Comparison of ENCODE assay signal across 1 cellular context in the genomic region with DNA sequence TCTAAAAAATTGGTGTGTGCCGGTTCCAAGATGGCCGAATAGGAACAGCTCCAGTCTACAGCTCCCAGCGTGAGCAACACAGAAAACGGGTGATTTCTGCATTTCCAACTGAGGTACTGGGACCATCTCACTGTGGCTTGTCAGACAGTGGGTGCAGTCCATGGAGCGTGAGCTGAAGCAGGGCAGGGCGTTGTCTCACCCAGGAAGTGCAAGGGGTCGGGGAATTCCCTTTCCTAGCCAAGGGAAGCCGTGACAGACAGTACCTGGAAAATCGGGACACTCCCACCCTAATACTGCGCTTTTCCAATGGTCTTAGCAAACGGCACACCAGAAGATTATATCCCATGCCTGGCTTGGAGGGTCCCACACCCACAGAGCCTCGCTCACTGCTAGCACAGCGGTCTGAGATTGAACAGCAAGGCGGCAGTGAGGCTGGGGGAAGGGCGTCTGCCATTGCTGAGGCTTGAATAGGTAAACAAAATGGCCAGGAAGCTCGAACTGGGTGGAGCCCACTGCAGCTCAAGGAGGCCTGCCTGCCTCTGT. TPM values are rescaled to one million over a fixed set of nuclear protein-coding genes. Genes with fewer than 3 reads are reported as not detected.
"Had no signal": no experiment of that assay in that cellular context is flagged by ENCODE, and none has a peak within 500 bp of the region (broad histone marks: within the 10 kb centered on the region; RNA-seq: fewer than 3 reads in every experiment).

No MANE protein-coding gene starts in this region.

RNA-seq across cellular contexts. Expression of a gene that starts 9.6 kb away (rescaled TPM):
- total RNA-seq: M059J had no signal
